In genomic region chr20:53816872-53817398, GRCh38 we compare ENCODE assay signal across 1 cellular context.
TF ChIP-seq lines count a peak whose summit lies in the region.

No MANE protein-coding gene starts in this region.

TF ChIP-seq in GM12878, 131 proteins besides CTCF, POLR2A, EP300 and RAD21 (continued from another document):
- TF ChIP-seq SUZ12 (IDR thresholded peaks at IDR 0.05; ENCODE audit: unreplicated experiment): no peak
- no peak for TF ChIP-seq CREB1 (IDR thresholded peaks at IDR 0.05; ENCODE audit: low read depth)
- TF ChIP-seq POU2F2 (IDR thresholded peaks at IDR 0.05; ENCODE audit: borderline replicate concordance, low read depth, low read length): no peak
- no peak for TF ChIP-seq ZNF207 (IDR thresholded peaks at IDR 0.05; ENCODE audit: borderline replicate concordance)
TF ChIP-seq in GM12878: peak in this region for 2.
